ENCODE assay signal across 33 cellular contexts in genomic region chr5:111676926-111677415, GRCh38.
"Had no signal": no experiment of that assay in that cellular context is flagged by ENCODE, and none has a peak within 500 bp of the region (broad histone marks: within the 10 kb centered on the region; RNA-seq: fewer than 3 reads in every experiment).

No MANE protein-coding gene starts in this region.

- H3K27me3 Mint-ChIP-seq: activated naive CD8-positive, alpha-beta T cell treated with anti-CD3 and anti-CD28 coated beads for 36 hours; brain; type B pancreatic cell had no signal

- FAIRE-seq: small intestine, TTC549 had no signal

- H3K36me3 ChIP-seq: ascending aorta, cardiac muscle cell, heart right ventricle, ovary, right lobe of liver, uterus, WERI-Rb-1 had no signal

- H3K4me3 ChIP-seq: ascending aorta, cardiac muscle cell, coronary artery, dorsolateral prefrontal cortex, heart right ventricle, ovary, right lobe of liver, uterus had no signal

- H3K27me3 ChIP-seq: ascending aorta, cardiac muscle cell, dorsolateral prefrontal cortex, foreskin keratinocyte, heart right ventricle, ovary, right lobe of liver, uterus had no signal

- H3K4me1 Mint-ChIP-seq: activated naive CD8-positive, alpha-beta T cell treated with anti-CD3 and anti-CD28 coated beads for 36 hours; stimulated activated memory B cell treated with anti-CD40 and anti-IgM and Interleukin-4, amounts not matched to agents 10 μg/mL and 1 μg/mL and 100 μg/mL, for 72 hours; stimulated activated naive CD8-positive, alpha-beta T cell treated with anti-CD3 and anti-CD28 coated beads, Interleukin-15, amount 100 ng/mL, for 72 hours had no signal

- H3K27ac ChIP-seq: ascending aorta, cardiac muscle cell, coronary artery, dorsolateral prefrontal cortex, foreskin keratinocyte, ovary, right lobe of liver, uterus, WERI-Rb-1 had no signal

- H3K36me3 Mint-ChIP-seq: activated naive CD8-positive, alpha-beta T cell treated with anti-CD3 and anti-CD28 coated beads for 36 hours; brain; natural killer cell treated with Interleukin-12 subunit alpha and Interleukin-12 subunit beta and Interleukin-15 and Interleukin-18, amount 100 ng/mL, for 72 hours; stimulated activated memory B cell treated with anti-CD40 and anti-IgM and Interleukin-4, amounts not matched to agents 10 μg/mL and 1 μg/mL and 100 μg/mL, for 72 hours; type B pancreatic cell had no signal

- DNase-seq: activated CD4-positive, alpha-beta T cell treated with anti-CD3 and anti-CD28 coated beads for 48 hours; activated CD4-positive, alpha-beta T cell treated with anti-CD3 and anti-CD28 coated beads, Interleukin-2, amount 50 U/mL, for 48 hours; activated CD8-positive, alpha-beta memory T cell treated with anti-CD3 and anti-CD28 coated beads for 24 hours; activated effector memory CD4-positive, alpha-beta T cell treated with Interleukin-2 at 50 U/mL for 16 hours; activated naive CD4-positive, alpha-beta T cell treated with anti-CD3 and anti-CD28 coated beads for 36 hours; activated naive CD8-positive, alpha-beta T cell treated with anti-CD3 and anti-CD28 coated beads for 36 hours; cerebellar nuclear complex; dorsolateral prefrontal cortex; effector memory CD4-positive, alpha-beta T cell; erythroblast; foreskin keratinocyte; heart right ventricle; ovary; right lobe of liver; small intestine; stimulated activated CD4-positive, alpha-beta T cell treated with anti-CD3 and anti-CD28 coated beads, Interleukin-4, amount 100 ng/mL, for 4 hours; stimulated activated CD8-positive, alpha-beta memory T cell treated with anti-CD3 and anti-CD28 coated beads, Interleukin-4, amount 100 ng/mL, for 48 hours; stimulated activated naive CD8-positive, alpha-beta T cell treated with anti-CD3 and anti-CD28 coated beads, Interleukin-15, amount 100 ng/mL, for 72 hours; substantia nigra; T-helper 9 cell; uterus; WERI-Rb-1 had no signal

- H3K9me3 Mint-ChIP-seq: activated naive CD4-positive, alpha-beta T cell treated with anti-CD3 and anti-CD28 coated beads for 36 hours; activated naive CD8-positive, alpha-beta T cell treated with anti-CD3 and anti-CD28 coated beads for 36 hours; brain; natural killer cell treated with Interleukin-12 subunit alpha and Interleukin-12 subunit beta and Interleukin-15 and Interleukin-18, amount 100 ng/mL, for 72 hours; stimulated activated memory B cell treated with anti-CD40 and anti-IgM and Interleukin-4, amounts not matched to agents 10 μg/mL and 1 μg/mL and 100 μg/mL, for 72 hours; stimulated activated naive CD8-positive, alpha-beta T cell treated with anti-CD3 and anti-CD28 coated beads, Interleukin-15, amount 100 ng/mL, for 72 hours; T-helper 1 cell treated with Interleukin-12 subunit alpha and Interleukin-12 subunit beta and Interleukin-4 antibody, amounts not matched to agents 30 μg/mL and 1 μg/mL, for 36 hours; type B pancreatic cell had no signal

- H3K9me3 ChIP-seq: ascending aorta, heart right ventricle, ovary, right lobe of liver, uterus had no signal

- H3K27ac Mint-ChIP-seq: activated naive CD4-positive, alpha-beta T cell treated with anti-CD3 and anti-CD28 coated beads for 36 hours; activated naive CD8-positive, alpha-beta T cell treated with anti-CD3 and anti-CD28 coated beads for 36 hours; natural killer cell treated with Interleukin-12 subunit alpha and Interleukin-12 subunit beta and Interleukin-15 and Interleukin-18, amount 100 ng/mL, for 72 hours; progenitor cell of endocrine pancreas; stimulated activated memory B cell treated with anti-CD40 and anti-IgM and Interleukin-4, amounts not matched to agents 10 μg/mL and 1 μg/mL and 100 μg/mL, for 72 hours; stimulated activated naive CD8-positive, alpha-beta T cell treated with anti-CD3 and anti-CD28 coated beads, Interleukin-15, amount 100 ng/mL, for 72 hours; T-helper 1 cell treated with Interleukin-12 subunit alpha and Interleukin-12 subunit beta and Interleukin-4 antibody, amounts not matched to agents 30 μg/mL and 1 μg/mL, for 36 hours; type B pancreatic cell had no signal

- H3K4me3 Mint-ChIP-seq: activated naive CD4-positive, alpha-beta T cell treated with anti-CD3 and anti-CD28 coated beads for 36 hours; activated naive CD8-positive, alpha-beta T cell treated with anti-CD3 and anti-CD28 coated beads for 36 hours; brain; natural killer cell treated with Interleukin-12 subunit alpha and Interleukin-12 subunit beta and Interleukin-15 and Interleukin-18, amount 100 ng/mL, for 72 hours; stimulated activated memory B cell treated with anti-CD40 and anti-IgM and Interleukin-4, amounts not matched to agents 10 μg/mL and 1 μg/mL and 100 μg/mL, for 72 hours; stimulated activated naive CD8-positive, alpha-beta T cell treated with anti-CD3 and anti-CD28 coated beads, Interleukin-15, amount 100 ng/mL, for 72 hours; T-helper 1 cell treated with Interleukin-12 subunit alpha and Interleukin-12 subunit beta and Interleukin-4 antibody, amounts not matched to agents 30 μg/mL and 1 μg/mL, for 36 hours; type B pancreatic cell had no signal

- ATAC-seq: activated CD4-positive, CD25-positive, alpha-beta regulatory T cell treated with anti-CD3 and anti-CD28 coated beads, Interleukin-2, amount 50 U/mL, for 24 hours; foreskin keratinocyte; heart right ventricle; natural killer cell treated with Interleukin-12 subunit alpha and Interleukin-12 subunit beta and Interleukin-15 and Interleukin-18, amount 100 ng/mL, for 72 hours; right lobe of liver; stimulated activated memory B cell treated with anti-CD40 and anti-IgM and Interleukin-4, amounts not matched to agents 10 μg/mL and 1 μg/mL and 100 μg/mL, for 72 hours; stimulated activated naive CD8-positive, alpha-beta T cell treated with anti-CD3 and anti-CD28 coated beads, Interleukin-15, amount 100 ng/mL, for 72 hours had no signal
